In genomic region chr10:89776665-89777064, GRCh38 we compare ENCODE assay signal across 2 cellular contexts.
TF ChIP-seq lines count a peak whose summit lies in the region.

No MANE protein-coding gene starts in this region.

TF ChIP-seq in A549, 52 proteins besides CTCF, POLR2A, EP300 and RAD21 (continued from another document):
- TF ChIP-seq HES2 (IDR thresholded peaks at IDR 0.05): no peak
- no peak for TF ChIP-seq MYC (IDR thresholded peaks at IDR 0.05; ENCODE audit: borderline replicate concordance, low read length)
- no peak for TF ChIP-seq HOXB13 (CRISPR knock-in tag; IDR thresholded peaks at IDR 0.05; ENCODE audit: low read depth)
- no peak for TF ChIP-seq USF2 (IDR thresholded peaks at IDR 0.05)
- TF ChIP-seq CEBPB (IDR thresholded peaks at IDR 0.05): no peak
- TF ChIP-seq RARB (CRISPR knock-in tag; IDR thresholded peaks at IDR 0.05): no peak
- TF ChIP-seq MAZ (IDR thresholded peaks at IDR 0.05; ENCODE audit: borderline replicate concordance, low read depth, low read length): no peak
- TF ChIP-seq JUN (IDR thresholded peaks at IDR 0.05): no peak
- no peak for TF ChIP-seq ZC3H11A (IDR thresholded peaks at IDR 0.05)
- no peak for TF ChIP-seq TP53 (CRISPR knock-in tag; IDR thresholded peaks at IDR 0.05)
- no peak for TF ChIP-seq REST (IDR thresholded peaks at IDR 0.05)
- no peak for TF ChIP-seq CBX8 (IDR thresholded peaks at IDR 0.05)
- TF ChIP-seq EHMT2 (IDR thresholded peaks at IDR 0.05; ENCODE audit: low read depth): no peak
TF ChIP-seq in A549: peak in this region for 0.

TF ChIP-seq in H1, 55 proteins besides CTCF, POLR2A, EP300 and RAD21 (continued from another document):
- TF ChIP-seq GTF2F1 (IDR thresholded peaks at IDR 0.05; ENCODE audit: borderline replicate concordance, low read depth, low read length) (no peak), CHD1 (IDR thresholded peaks at IDR 0.05; ENCODE audit: low read depth, low read length) (no peak), RBBP5 (IDR thresholded peaks at IDR 0.05; ENCODE audit: borderline replicate concordance, low read depth, low read length) (no peak), GABPA (IDR thresholded peaks at IDR 0.05; ENCODE audit: borderline replicate concordance, insufficient read depth, low read length) (no peak), POLR2AphosphoS5 (IDR thresholded peaks at IDR 0.05; ENCODE audit: low read depth, low read length) (no peak)
